ENCODE assay signal across 8 cellular contexts in the genomic region with DNA sequence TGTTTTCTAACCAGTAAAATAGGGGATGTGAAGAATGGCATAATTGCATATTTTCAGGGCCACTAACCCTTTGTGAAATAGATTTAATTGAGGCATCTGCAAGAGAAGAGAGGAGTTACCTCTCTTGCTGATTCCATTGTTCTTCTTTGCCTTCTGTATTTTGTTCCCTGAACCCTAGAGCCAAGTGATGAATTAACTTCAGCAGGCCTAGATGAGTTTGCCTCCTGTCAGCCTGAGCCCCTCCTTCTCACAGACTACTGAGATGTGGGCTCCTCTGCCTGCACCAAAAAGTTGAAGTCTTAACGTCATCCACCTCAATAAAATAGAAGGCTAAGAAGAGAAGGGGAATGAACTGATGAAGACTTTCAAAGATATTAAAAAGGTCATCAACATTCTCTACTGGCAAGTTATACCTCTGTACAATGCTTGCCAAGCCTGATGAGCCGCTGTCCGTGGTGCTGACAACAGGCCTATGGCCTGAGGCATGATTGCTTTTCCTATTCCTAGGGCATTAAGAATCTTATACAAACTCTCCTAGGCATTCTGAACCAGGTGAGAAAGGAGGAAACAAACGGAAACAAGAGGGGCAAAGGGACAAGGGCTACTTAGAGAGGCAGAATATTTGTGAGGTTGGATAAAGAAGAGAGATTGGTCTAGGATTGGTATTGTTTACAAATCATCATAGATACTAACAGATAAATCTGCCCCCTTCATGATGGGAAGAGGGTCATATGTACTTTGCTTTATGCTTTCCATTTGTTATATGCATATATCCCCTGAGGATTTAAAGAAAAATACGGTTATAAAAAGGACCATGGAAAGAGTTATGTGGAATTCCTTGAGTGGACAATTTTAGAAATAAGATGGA. TPM values are rescaled to one million over a fixed set of nuclear protein-coding genes. Genes with fewer than 3 reads are reported as not detected.
A peak's percentile ranks its signal among the peaks of the same experiment; 100 is the strongest.
DNase-seq lines count a peak whose midpoint lies in the region; ATAC-seq and TF ChIP-seq lines count a peak whose summit lies in the region.

No MANE protein-coding gene starts in this region.

- no peak overlapping the region for H3K4me3 Mint-ChIP-seq in osteocyte (ENCODE audit: unreplicated experiment)
- no peak overlapping the region for H3K4me3 Mint-ChIP-seq in stimulated activated naive B cell treated with anti-CD40 and anti-IgM and Interleukin-4, amounts not matched to agents 10 μg/mL and 1 μg/mL and 100 μg/mL, for 72 hours

- H3K27ac Mint-ChIP-seq in osteocyte (ENCODE audit: unreplicated experiment): no peak overlapping the region
- no peak overlapping the region for H3K27ac Mint-ChIP-seq in stimulated activated naive B cell treated with anti-CD40 and anti-IgM and Interleukin-4, amounts not matched to agents 10 μg/mL and 1 μg/mL and 100 μg/mL, for 72 hours

- TF ChIP-seq CTCF in choroid plexus epithelial cell (conservative IDR thresholded peaks at IDR 0.05; ENCODE audit: low read depth, low read length) (no peak), osteocyte (IDR thresholded peaks at IDR 0.05) (no peak), coronary artery (IDR thresholded peaks at IDR 0.05) (no peak)

- peak; percentile 56 for DNase-seq in H7
- DNase-seq in OCI-M1 (lab: John Stamatoyannopoulos, UW): peak; percentile 83
- peak; percentile 52 for DNase-seq in choroid plexus epithelial cell (ENCODE audit: low read depth)
- peak; percentile 75 for DNase-seq in osteocyte (ENCODE audit: extremely low spot score, unreplicated experiment)
- DNase-seq in stimulated activated naive B cell treated with anti-CD40 and anti-IgM and Interleukin-4, amounts not matched to agents 10 μg/mL and 1 μg/mL and 100 μg/mL, for 72 hours: no peak
- no peak for DNase-seq in coronary artery (ENCODE audit: low spot score)
- DNase-seq in NCI-H2227 treated with DMSO at 0.1 percent for 48 hours (lab: John Stamatoyannopoulos, UW): no peak

- H3K4me1 Mint-ChIP-seq in osteocyte (ENCODE audit: unreplicated experiment): no peaks in the 10 kb centered on the region
- peaks cover 0 to 10% of the 10 kb centered on the region in 2 donors for H3K4me1 Mint-ChIP-seq in stimulated activated naive B cell treated with anti-CD40 and anti-IgM and Interleukin-4, amounts not matched to agents 10 μg/mL and 1 μg/mL and 100 μg/mL, for 72 hours

- no peaks in the 10 kb centered on the region for H3K36me3 ChIP-seq in H7 (replicated peaks; ENCODE audit: control insufficient read depth, insufficient read depth, low read length)

- ATAC-seq in stimulated activated naive B cell treated with anti-CD40 and anti-IgM and Interleukin-4, amounts not matched to agents 10 μg/mL and 1 μg/mL and 100 μg/mL, for 72 hours (replicated peaks): no peak
- no peak for ATAC-seq in HG02852 (IDR thresholded peaks at IDR 0.05; ENCODE audit: unreplicated experiment)

- H3K27me3 ChIP-seq in H7 (ENCODE audit: control insufficient read depth, insufficient read depth, low read length): no peaks in the 10 kb centered on the region

- H3K36me3 Mint-ChIP-seq in osteocyte (ENCODE audit: unreplicated experiment): no peaks in the 10 kb centered on the region
- no peaks in the 10 kb centered on the region for H3K36me3 Mint-ChIP-seq in stimulated activated naive B cell treated with anti-CD40 and anti-IgM and Interleukin-4, amounts not matched to agents 10 μg/mL and 1 μg/mL and 100 μg/mL, for 72 hours

- H3K9me3 Mint-ChIP-seq in osteocyte (ENCODE audit: unreplicated experiment): no peaks in the 10 kb centered on the region
- peaks cover 0 to 5% of the 10 kb centered on the region in 2 donors for H3K9me3 Mint-ChIP-seq in stimulated activated naive B cell treated with anti-CD40 and anti-IgM and Interleukin-4, amounts not matched to agents 10 μg/mL and 1 μg/mL and 100 μg/mL, for 72 hours

- H3K27me3 Mint-ChIP-seq in osteocyte (ENCODE audit: unreplicated experiment): peaks cover 39% of the 10 kb centered on the region
- peaks cover 13 to 17% of the 10 kb centered on the region in 2 donors for H3K27me3 Mint-ChIP-seq in stimulated activated naive B cell treated with anti-CD40 and anti-IgM and Interleukin-4, amounts not matched to agents 10 μg/mL and 1 μg/mL and 100 μg/mL, for 72 hours

- H3K27ac ChIP-seq in coronary artery: no peak overlapping the region

- H3K4me3 ChIP-seq in H7 (ENCODE audit: insufficient read depth, low read depth, low read length) (no peak overlapping the region), choroid plexus epithelial cell (ENCODE audit: low read depth, low read length) (no peak overlapping the region), coronary artery (no peak overlapping the region)

RNA-seq across cellular contexts. Expression of gene CD24, which starts 46.8 kb away (rescaled TPM):
- 1,059 and 1,266 TPM in 2 replicates for total RNA-seq in H7 (2014; rRNA removed; shearing (Covaris generic))
- 0.30 and 0.42 TPM in 2 replicates for total RNA-seq in osteocyte

Comparison
In these comparisons a context has a peak if more than half of its experiments do, and no peak if none do; other contexts are left out.
1. DNase-seq: peak in H7 (single experiment), OCI-M1 (single experiment), choroid plexus epithelial cell (single experiment) and osteocyte (single experiment); none in stimulated activated naive B cell treated with anti-CD40 and anti-IgM and Interleukin-4, amounts not matched to agents 10 μg/mL and 1 μg/mL and 100 μg/mL, for 72 hours (single experiment), coronary artery (single experiment) and NCI-H2227 treated with DMSO at 0.1 percent for 48 hours (single experiment).
2. RNA of gene CD24, which starts 46.8 kb away (total RNA-seq): 1,059 to 1,266 TPM in H7; 0.30 to 0.42 TPM in osteocyte; every median in the first group is over 100 times any median in the second.